Comparison of ENCODE assay signal across 1 cellular context in genomic region chr4:21507439-21507838, GRCh38.
TF ChIP-seq lines count a peak whose summit lies in the region.

No MANE protein-coding gene starts in this region.

TF ChIP-seq in H1, 55 proteins besides CTCF, POLR2A, EP300 and RAD21 (continued from another document):
- TF ChIP-seq CHD7 (IDR thresholded peaks at IDR 0.05; ENCODE audit: insufficient replicate concordance, low read length) (no peak), CEBPB (IDR thresholded peaks at IDR 0.05; ENCODE audit: low read depth, low read length) (no peak), PHF8 (conservative IDR thresholded peaks at IDR 0.05; ENCODE audit: low read depth, low read length) (no peak), ATF3 (IDR thresholded peaks at IDR 0.05; ENCODE audit: insufficient read depth, low read depth, low read length) (no peak)
